ENCODE assay signal across 15 cellular contexts in genomic region chr15:60788514-60789091, GRCh38.
DNase-seq lines count a peak whose midpoint lies in the region; ATAC-seq, FAIRE-seq and TF ChIP-seq lines count a peak whose summit lies in the region.
"Had no signal": no experiment of that assay in that cellular context is flagged by ENCODE, and none has a peak within 500 bp of the region (broad histone marks: within the 10 kb centered on the region; RNA-seq: fewer than 3 reads in every experiment).

No MANE protein-coding gene starts in this region.

- peak; percentile 31 for DNase-seq in activated naive CD4-positive, alpha-beta T cell treated with anti-CD3 and anti-CD28 coated beads for 36 hours
- DNase-seq in activated naive CD4-positive, alpha-beta T cell treated with anti-CD3 and anti-CD28 coated beads, Interleukin-2, amount 50 U/mL, for 16 hours: no peak
- DNase-seq in T follicular helper cell (ENCODE audit: low read depth) (peak; percentile 32), foreskin keratinocyte (no peak), H54 (ENCODE audit: insufficient read length, low spot score) (no peak), OCI-M2 (lab: John Stamatoyannopoulos, UW; ENCODE audit: unreplicated experiment) (no peak)
- DNase-seq in stimulated activated CD4-positive, alpha-beta T cell treated with anti-CD3 and anti-CD28 coated beads, Interleukin-2, amount 100 ng/mL, for 24 hours: peak; percentile 27 to 31
- DNase-seq: Caco-2, MV-4-11, NCI-H2081 treated with DMSO at 0.1 percent for 48 hours had no signal

- FAIRE-seq in H54 (lab: Jason Lieb, UNC): no peak
- FAIRE-seq: GM12878, small intestine had no signal

- no peaks in the 10 kb centered on the region for H3K27me3 Mint-ChIP-seq in activated naive CD4-positive, alpha-beta T cell treated with anti-CD3 and anti-CD28 coated beads for 36 hours (ENCODE audit: low read depth)

- intact Hi-C loops in activated naive CD4-positive, alpha-beta T cell treated with anti-CD3 and anti-CD28 coated beads for 36 hours (cut with micrococcal nuclease): loop anchor here (1.0 kb wide), 1 partner anchor 8 kb away; no protein-coding TSS in a partner anchor

- peaks cover 18% of the 10 kb centered on the region for H3K9me3 Mint-ChIP-seq in activated naive CD4-positive, alpha-beta T cell treated with anti-CD3 and anti-CD28 coated beads for 36 hours

- no peak for TF ChIP-seq CTCF in foreskin keratinocyte (conservative IDR thresholded peaks at IDR 0.05)

- H3K27me3 ChIP-seq in foreskin keratinocyte: peaks cover 12% of the 10 kb centered on the region

- H3K27ac Mint-ChIP-seq in activated naive CD4-positive, alpha-beta T cell treated with anti-CD3 and anti-CD28 coated beads for 36 hours: no peak overlapping the region

- no peak overlapping the region for H3K27ac ChIP-seq in foreskin keratinocyte
- H3K27ac ChIP-seq: VCaP had no signal

- peaks cover 74% of the 10 kb centered on the region for H3K4me1 Mint-ChIP-seq in activated naive CD4-positive, alpha-beta T cell treated with anti-CD3 and anti-CD28 coated beads for 36 hours (ENCODE audit: low read depth)

- no peak overlapping the region for H3K4me3 Mint-ChIP-seq in activated naive CD4-positive, alpha-beta T cell treated with anti-CD3 and anti-CD28 coated beads for 36 hours

- H3K4me1 ChIP-seq in foreskin keratinocyte: peaks cover 5% of the 10 kb centered on the region
- H3K4me1 ChIP-seq: Caco-2 had no signal

- ATAC-seq in foreskin keratinocyte (peak; percentile 35), HG03045 (IDR thresholded peaks at IDR 0.05; ENCODE audit: unreplicated experiment) (no peak)
- ATAC-seq: Panc1 had no signal

- peaks cover 14% of the 10 kb centered on the region for H3K36me3 Mint-ChIP-seq in activated naive CD4-positive, alpha-beta T cell treated with anti-CD3 and anti-CD28 coated beads for 36 hours (ENCODE audit: low read depth)

- CTCF ChIA-PET in activated naive CD4-positive, alpha-beta T cell treated with anti-CD3 and anti-CD28 coated beads for 36 hours (lab: Charles Lee): interaction anchor here (0.6 to 5.1 kb wide), 12 partner anchors 10 to 268 kb away, joined by 3 to 25 read pairs (median 4); no protein-coding TSS in a partner anchor

- no peak for TF ChIP-seq POLR2A in H54 (IDR thresholded peaks at IDR 0.05; ENCODE audit: low read depth, low read length)

Comparison
In these comparisons a context has a peak if more than half of its experiments do, and no peak if none do; other contexts are left out.
1. DNase-seq: peak in activated naive CD4-positive, alpha-beta T cell treated with anti-CD3 and anti-CD28 coated beads for 36 hours (single experiment), T follicular helper cell (single experiment) and stimulated activated CD4-positive, alpha-beta T cell treated with anti-CD3 and anti-CD28 coated beads, Interleukin-2, amount 100 ng/mL, for 24 hours (2 of 2); none in activated naive CD4-positive, alpha-beta T cell treated with anti-CD3 and anti-CD28 coated beads, Interleukin-2, amount 50 U/mL, for 16 hours (single experiment), foreskin keratinocyte (0 of 2), H54 (single experiment) and OCI-M2 (single experiment).